28 cellular contexts compared by ENCODE assay signal in the genomic region with DNA sequence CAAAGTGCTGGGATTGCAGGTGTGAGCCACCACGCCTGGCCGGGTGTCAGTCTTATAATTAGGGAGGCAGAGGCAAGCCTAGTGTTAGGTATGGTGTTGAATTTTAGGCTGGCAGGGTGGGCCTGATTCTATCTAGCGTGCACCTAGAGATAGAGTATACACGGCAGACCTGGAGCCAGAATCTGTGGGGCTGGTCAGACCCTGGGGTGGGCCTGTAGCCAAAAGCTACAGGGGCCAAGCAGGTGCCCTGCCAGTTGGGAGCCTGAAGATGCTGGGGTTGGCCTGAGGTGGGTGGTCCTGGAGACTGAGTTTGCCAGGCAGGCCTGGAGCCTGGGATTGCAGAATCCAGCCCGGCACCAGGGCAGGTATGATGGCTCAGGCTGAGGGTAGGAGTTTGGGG.
"Had no signal": no experiment of that assay in that cellular context is flagged by ENCODE, and none has a peak within 500 bp of the region (broad histone marks: within the 10 kb centered on the region; RNA-seq: fewer than 3 reads in every experiment).

No MANE protein-coding gene starts in this region.

- H2AFZ ChIP-seq: parathyroid adenoma had no signal

- H3K4me3 Mint-ChIP-seq: naive B cell; naive thymus-derived CD8-positive, alpha-beta T cell; natural killer cell treated with Interleukin-12 subunit alpha and Interleukin-12 subunit beta and Interleukin-15 and Interleukin-18, amount 100 ng/mL, for 72 hours; nephron progenitor cell; neural crest cell; stimulated activated effector memory CD8-positive, alpha-beta T cell treated with anti-CD3 and anti-CD28 coated beads, Interleukin-12 subunit alpha, Interleukin-12 subunit beta, amount 100 ng/mL, for 72 hours; stimulated activated naive B cell treated with anti-CD40 and anti-IgM and Interleukin-4, amounts not matched to agents 10 μg/mL and 1 μg/mL and 100 μg/mL, for 72 hours; stimulated activated naive CD8-positive, alpha-beta T cell treated with anti-CD3 and anti-CD28 coated beads, Interleukin-15, Interleukin-2, amounts not matched to agents 100 ng/mL and 50 ng/mL, for 24 hours; type B pancreatic cell had no signal

- DNase-seq: naive B cell; naive thymus-derived CD8-positive, alpha-beta T cell; nephron progenitor cell; occipital lobe; ovary; psoas muscle; right lobe of liver; sigmoid colon; small intestine; stimulated activated CD4-positive, alpha-beta T cell treated with anti-CD3 and anti-CD28 coated beads, Interleukin-15, amount 100 ng/mL, for 24 hours; stimulated activated CD4-positive, alpha-beta T cell treated with anti-CD3 and anti-CD28 coated beads, Interleukin-2, amount 100 ng/mL, for 24 hours; stimulated activated CD4-positive, alpha-beta T cell treated with anti-CD3 and anti-CD28 coated beads, Interleukin-2, amount 100 ng/mL, for 48 hours; stimulated activated CD4-positive, alpha-beta T cell treated with anti-CD3 and anti-CD28 coated beads, Interleukin-4, amount 100 ng/mL, for 24 hours; stimulated activated naive B cell treated with anti-CD40 and anti-IgM and Interleukin-4, amounts not matched to agents 10 μg/mL and 1 μg/mL and 100 μg/mL, for 72 hours; stimulated activated naive CD4-positive, alpha-beta T cell treated with Interleukin-2 at 50 U/mL for 16 hours; stomach; thyroid gland; uterus had no signal

- H3K27me3 ChIP-seq: ovary, right lobe of liver, sigmoid colon, stomach, thyroid gland, tibial nerve, uterus had no signal

- H3K27ac Mint-ChIP-seq: naive B cell; naive thymus-derived CD8-positive, alpha-beta T cell; natural killer cell treated with Interleukin-12 subunit alpha and Interleukin-12 subunit beta and Interleukin-15 and Interleukin-18, amount 100 ng/mL, for 72 hours; nephron progenitor cell; progenitor cell of endocrine pancreas; stimulated activated effector memory CD8-positive, alpha-beta T cell treated with anti-CD3 and anti-CD28 coated beads, Interleukin-12 subunit alpha, Interleukin-12 subunit beta, amount 100 ng/mL, for 72 hours; stimulated activated naive B cell treated with anti-CD40 and anti-IgM and Interleukin-4, amounts not matched to agents 10 μg/mL and 1 μg/mL and 100 μg/mL, for 72 hours; stimulated activated naive CD8-positive, alpha-beta T cell treated with anti-CD3 and anti-CD28 coated beads, Interleukin-15, Interleukin-2, amounts not matched to agents 100 ng/mL and 50 ng/mL, for 24 hours; type B pancreatic cell had no signal

- ATAC-seq: naive thymus-derived CD8-positive, alpha-beta T cell; psoas muscle; right cardiac atrium had no signal

- H3K9me3 ChIP-seq: ovary, psoas muscle, right lobe of liver, sigmoid colon, thoracic aorta, thyroid gland, tibial nerve, uterus had no signal

- H3K27ac ChIP-seq: ovary, parathyroid adenoma, psoas muscle, right lobe of liver, sigmoid colon, stomach, thoracic aorta, thyroid gland, tibial nerve, uterus had no signal

- H3K27me3 Mint-ChIP-seq: naive B cell; naive thymus-derived CD8-positive, alpha-beta T cell; natural killer cell treated with Interleukin-12 subunit alpha and Interleukin-12 subunit beta and Interleukin-15 and Interleukin-18, amount 100 ng/mL, for 72 hours; progenitor cell of endocrine pancreas; stimulated activated naive B cell treated with anti-CD40 and anti-IgM and Interleukin-4, amounts not matched to agents 10 μg/mL and 1 μg/mL and 100 μg/mL, for 72 hours; stimulated activated naive CD8-positive, alpha-beta T cell treated with anti-CD3 and anti-CD28 coated beads, Interleukin-15, Interleukin-2, amounts not matched to agents 100 ng/mL and 50 ng/mL, for 24 hours; type B pancreatic cell had no signal

- H3K9me3 Mint-ChIP-seq: nephron progenitor cell; stimulated activated naive CD8-positive, alpha-beta T cell treated with anti-CD3 and anti-CD28 coated beads, Interleukin-15, Interleukin-2, amounts not matched to agents 100 ng/mL and 50 ng/mL, for 24 hours; type B pancreatic cell had no signal

- H3K79me2 ChIP-seq: parathyroid adenoma had no signal

- H3K4me3 ChIP-seq: ovary, psoas muscle, right lobe of liver, sigmoid colon, stomach, thoracic aorta, thyroid gland, tibial nerve, uterus had no signal

- H3K9ac ChIP-seq: parathyroid adenoma had no signal

- H3K36me3 ChIP-seq: ovary, right lobe of liver, sigmoid colon, stomach, thoracic aorta, thyroid gland, tibial nerve, uterus had no signal

- H3K4me1 Mint-ChIP-seq: naive B cell; naive thymus-derived CD8-positive, alpha-beta T cell; nephron progenitor cell; neural crest cell; stimulated activated effector memory CD8-positive, alpha-beta T cell treated with anti-CD3 and anti-CD28 coated beads, Interleukin-12 subunit alpha, Interleukin-12 subunit beta, amount 100 ng/mL, for 72 hours; stimulated activated naive B cell treated with anti-CD40 and anti-IgM and Interleukin-4, amounts not matched to agents 10 μg/mL and 1 μg/mL and 100 μg/mL, for 72 hours had no signal

- H3K36me3 Mint-ChIP-seq: naive B cell; naive thymus-derived CD8-positive, alpha-beta T cell; natural killer cell treated with Interleukin-12 subunit alpha and Interleukin-12 subunit beta and Interleukin-15 and Interleukin-18, amount 100 ng/mL, for 72 hours; stimulated activated effector memory CD8-positive, alpha-beta T cell treated with anti-CD3 and anti-CD28 coated beads, Interleukin-12 subunit alpha, Interleukin-12 subunit beta, amount 100 ng/mL, for 72 hours; stimulated activated naive B cell treated with anti-CD40 and anti-IgM and Interleukin-4, amounts not matched to agents 10 μg/mL and 1 μg/mL and 100 μg/mL, for 72 hours; type B pancreatic cell had no signal

- H3K4me1 ChIP-seq: parathyroid adenoma, psoas muscle, right lobe of liver, sigmoid colon, stomach, thyroid gland, tibial nerve, uterus had no signal
